Comparison of ENCODE assay signal across 9 cellular contexts in genomic region chr2:38748857-38749804, GRCh38. TPM values are rescaled to one million over a fixed set of nuclear protein-coding genes. Genes with fewer than 3 reads are reported as not detected.
A peak's percentile ranks its signal among the peaks of the same experiment; 100 is the strongest.
DNase-seq lines count a peak whose midpoint lies in the region; ATAC-seq and TF ChIP-seq lines count a peak whose summit lies in the region.
"Had no signal": no experiment of that assay in that cellular context is flagged by ENCODE, and none has a peak within 500 bp of the region (broad histone marks: within the 10 kb centered on the region; RNA-seq: fewer than 3 reads in every experiment).

No MANE protein-coding gene starts in this region.

- no peak for TF ChIP-seq CTCF in cardiac muscle cell (IDR thresholded peaks at IDR 0.05; ENCODE audit: low read depth, low read length)
- no peak for TF ChIP-seq CTCF in liver (IDR thresholded peaks at IDR 0.05; ENCODE audit: low read depth, low read length, missing input control)
- TF ChIP-seq CTCF in upper lobe of left lung (IDR thresholded peaks at IDR 0.05), result no peak
- no peak for TF ChIP-seq CTCF in RWPE1 (conservative IDR thresholded peaks at IDR 0.05; ENCODE audit: low read depth)

- H3K4me1 ChIP-seq in cardiac muscle cell (ENCODE audit: low read depth) (peaks cover 40% of the 10 kb centered on the region), liver (ENCODE audit: control insufficient read depth in 4 of 4, insufficient read depth in 4 of 4, low read length in 3 of 4) (peaks cover 4 to 64% (median 53%) of the 10 kb centered on the region in 4 donors), upper lobe of left lung (peaks cover 36 to 56% (median 41%) of the 10 kb centered on the region in 4 donors)

- H3K9me3 ChIP-seq in cardiac muscle cell (ENCODE audit: low read depth) (no peaks in the 10 kb centered on the region), liver (ENCODE audit: control insufficient read depth in 4 of 4, low read length in 3 of 4) (no peaks in the 10 kb centered on the region), upper lobe of left lung (no peaks in the 10 kb centered on the region)

- intact Hi-C loops in left ventricle myocardium superior (cut with micrococcal nuclease), result no loop called here

- TF ChIP-seq RAD21 in liver (IDR thresholded peaks at IDR 0.05), result no peak

- H3K4me3 ChIP-seq in cardiac muscle cell (peak overlapping the region; percentile 93), liver (ENCODE audit: low read depth in 1 of 3, low read length in 3 of 3) (peak overlapping the region; percentile 82 to 98 (median 97)), upper lobe of left lung (peak overlapping the region in 3 of 4 donors; percentile 76 to 94 (median 89))

- POLR2A ChIA-PET in activated naive CD8-positive, alpha-beta T cell treated with anti-CD3 and anti-CD28 coated beads, Interleukin-2, amount 10 ng/mL, durations not matched to agents 7 days and 5 days (lab: Charles Lee), result interaction anchor here (0.6 to 3.2 kb wide), 5 partner anchors 13 to 212 kb away, joined by 3 to 62 read pairs (median 3); partner anchors contain the start of gene HNRNPLL
- POLR2A ChIA-PET in RWPE1 (lab: Yijun Ruan, JAX; ENCODE audit: low non-redundant PET), result no interaction called here

- H3K27me3 ChIP-seq in cardiac muscle cell (no peaks in the 10 kb centered on the region), liver (ENCODE audit: control insufficient read depth in 4 of 4, insufficient read depth in 4 of 4, low read length in 3 of 4) (no peaks in the 10 kb centered on the region), upper lobe of left lung (no peaks in the 10 kb centered on the region)

- TF ChIP-seq EP300 in upper lobe of left lung (IDR thresholded peaks at IDR 0.05), result no peak

- H3K4me3 Mint-ChIP-seq in activated naive CD8-positive, alpha-beta T cell treated with anti-CD3 and anti-CD28 coated beads, Interleukin-2, amount 10 ng/mL, durations not matched to agents 7 days and 5 days, result peak overlapping the region; percentile 98

- WGBS in liver, result 70% methylated on average over 27 of the region's 27 CpGs
- WGBS in upper lobe of left lung, 2 donors, result 57 to 59% methylated on average over 27 of the region's 27 CpGs

- no peak for ATAC-seq in left ventricle myocardium superior
- no peak for ATAC-seq in activated naive CD8-positive, alpha-beta T cell treated with anti-CD3 and anti-CD28 coated beads, Interleukin-2, amount 10 ng/mL, durations not matched to agents 7 days and 5 days (ENCODE audit: low read depth)
- ATAC-seq in upper lobe of left lung (ENCODE audit: low FRiP score in 2 of 2), result no peak
- ATAC-seq: left lobe of liver had no signal

- no peak for TF ChIP-seq POLR2A in upper lobe of left lung (IDR thresholded peaks at IDR 0.05)

- no peaks in the 10 kb centered on the region for H3K9me3 Mint-ChIP-seq in activated naive CD8-positive, alpha-beta T cell treated with anti-CD3 and anti-CD28 coated beads, Interleukin-2, amount 10 ng/mL, durations not matched to agents 7 days and 5 days

- H3K36me3 Mint-ChIP-seq in activated naive CD8-positive, alpha-beta T cell treated with anti-CD3 and anti-CD28 coated beads, Interleukin-2, amount 10 ng/mL, durations not matched to agents 7 days and 5 days, result peaks cover 54% of the 10 kb centered on the region

- H3K36me3 ChIP-seq in cardiac muscle cell (peaks cover 48% of the 10 kb centered on the region), liver (ENCODE audit: control insufficient read depth in 4 of 4, insufficient read depth in 3 of 4, low read depth in 1 of 4, low read length in 3 of 4) (peaks cover 6 to 50% (median 45%) of the 10 kb centered on the region in 4 donors), upper lobe of left lung (peaks cover 47 to 56% (median 47%) of the 10 kb centered on the region in 4 donors)

- H3K4me1 Mint-ChIP-seq in activated naive CD8-positive, alpha-beta T cell treated with anti-CD3 and anti-CD28 coated beads, Interleukin-2, amount 10 ng/mL, durations not matched to agents 7 days and 5 days, result peaks cover 62% of the 10 kb centered on the region

- H3K27ac ChIP-seq in cardiac muscle cell (peak overlapping the region; percentile 81), liver (ENCODE audit: low read depth in 1 of 2, low read length in 2 of 2) (no peak overlapping the region), upper lobe of left lung (peak overlapping the region in 2 of 4 donors; percentile 100), RWPE1 (no peak overlapping the region)

- DNase-seq in cardiac muscle cell (ENCODE audit: low read depth in 1 of 2, low spot score in 1 of 2), result no peak
- no peak for DNase-seq in left ventricle myocardium superior
- DNase-seq in activated naive CD8-positive, alpha-beta T cell treated with anti-CD3 and anti-CD28 coated beads, Interleukin-2, amount 10 ng/mL, durations not matched to agents 7 days and 5 days, result no peak
- no peak for DNase-seq in upper lobe of left lung
- no peak for DNase-seq in KG1 (lab: John Stamatoyannopoulos, UW)
- no peak for DNase-seq in occipital lobe (lab: John Stamatoyannopoulos, UW)
- no peak for DNase-seq in RWPE1 (ENCODE audit: low spot score)

- H3K27ac Mint-ChIP-seq in activated naive CD8-positive, alpha-beta T cell treated with anti-CD3 and anti-CD28 coated beads, Interleukin-2, amount 10 ng/mL, durations not matched to agents 7 days and 5 days, result peak overlapping the region; percentile 88

- peak overlapping the region; percentile 77 to 98 for H3K9ac ChIP-seq in liver (ENCODE audit: low read depth in 1 of 2, low read length in 2 of 2)

- CTCF ChIA-PET in RWPE1 (lab: Yijun Ruan, JAX), result interaction anchor here (0.6 kb wide), 1 partner anchor 148 kb away, joined by 3 read pairs; no protein-coding TSS in a partner anchor

- H3K27me3 Mint-ChIP-seq in activated naive CD8-positive, alpha-beta T cell treated with anti-CD3 and anti-CD28 coated beads, Interleukin-2, amount 10 ng/mL, durations not matched to agents 7 days and 5 days, result no peaks in the 10 kb centered on the region

TF ChIP-seq in liver, 16 proteins besides CTCF, POLR2A, EP300 and RAD21 (continues in another document):
- TF ChIP-seq FOXA2 (IDR thresholded peaks at IDR 0.05), result no peak
- no peak for TF ChIP-seq SP1 (IDR thresholded peaks at IDR 0.05)
- TF ChIP-seq ZBTB33 (IDR thresholded peaks at IDR 0.05), result no peak
- no peak for TF ChIP-seq YY1 (IDR thresholded peaks at IDR 0.05)
- TF ChIP-seq HNF4G (IDR thresholded peaks at IDR 0.05), result no peak
- TF ChIP-seq HNF4A (conservative IDR thresholded peaks at IDR 0.05), result no peak
- no peak for TF ChIP-seq ATF3 (IDR thresholded peaks at IDR 0.05)
- TF ChIP-seq NR2F2 (IDR thresholded peaks at IDR 0.05), result no peak
- TF ChIP-seq MAX (IDR thresholded peaks at IDR 0.05), result no peak
- TF ChIP-seq JUND (IDR thresholded peaks at IDR 0.05), result no peak
- TF ChIP-seq RXRA (IDR thresholded peaks at IDR 0.05), result no peak
- no peak for TF ChIP-seq EGR1 (IDR thresholded peaks at IDR 0.05; ENCODE audit: low read depth in 2 of 2)
- no peak for TF ChIP-seq GABPA (IDR thresholded peaks at IDR 0.05 in 1 of 2, conservative IDR thresholded peaks at IDR 0.05 in 1 of 2)
- no peak for TF ChIP-seq TAF1 (conservative IDR thresholded peaks at IDR 0.05)
- no peak for TF ChIP-seq FOXA1 (IDR thresholded peaks at IDR 0.05)

RNA-seq across cellular contexts. Expression of gene SRSF7, which starts 2.0 kb away (rescaled TPM):
- total RNA-seq in cardiac muscle cell (79.6 and 118 TPM in 2 replicates), left ventricle myocardium superior (54.5 TPM), liver (10 to 100 TPM; 63.4 to 66.9 TPM), upper lobe of left lung (100 to 1,000 TPM in 4 of 6 donors, 10 to 100 TPM in 2; 44.2 to 260 (median 121) TPM), occipital lobe (133 TPM)
- polyA plus RNA-seq in cardiac muscle cell (136 and 179 TPM in 2 replicates), liver (100 to 1,000 TPM in 1 of 2 donors, 10 to 100 TPM in 1; 49.8 to 111 TPM)
- 100 to 1,000 TPM; 315 to 318 TPM for total RNA-seq in activated naive CD8-positive, alpha-beta T cell treated with anti-CD3 and anti-CD28 coated beads, Interleukin-2, amount 10 ng/mL, durations not matched to agents 7 days and 5 days

RNA-seq across cellular contexts. Expression of gene GEMIN6, which starts 28.9 kb away (rescaled TPM):
- total RNA-seq in cardiac muscle cell (8.8 and 10.5 TPM in 2 replicates), left ventricle myocardium superior (7.8 TPM), liver (1 to 10 TPM; 4.5 to 6.3 TPM), upper lobe of left lung (10 to 100 TPM in 1 of 6 donors, 1 to 10 TPM in 5; 3.1 to 10.3 (median 8.1) TPM), occipital lobe (13.4 TPM)
- polyA plus RNA-seq in cardiac muscle cell (18.0 and 18.5 TPM in 2 replicates), liver (10 to 100 TPM in 1 of 2 donors, 1 to 10 TPM in 1; 5.0 to 13.9 TPM)
- 10 to 100 TPM; 15.2 to 16.1 TPM for total RNA-seq in activated naive CD8-positive, alpha-beta T cell treated with anti-CD3 and anti-CD28 coated beads, Interleukin-2, amount 10 ng/mL, durations not matched to agents 7 days and 5 days
